In the genomic region with DNA sequence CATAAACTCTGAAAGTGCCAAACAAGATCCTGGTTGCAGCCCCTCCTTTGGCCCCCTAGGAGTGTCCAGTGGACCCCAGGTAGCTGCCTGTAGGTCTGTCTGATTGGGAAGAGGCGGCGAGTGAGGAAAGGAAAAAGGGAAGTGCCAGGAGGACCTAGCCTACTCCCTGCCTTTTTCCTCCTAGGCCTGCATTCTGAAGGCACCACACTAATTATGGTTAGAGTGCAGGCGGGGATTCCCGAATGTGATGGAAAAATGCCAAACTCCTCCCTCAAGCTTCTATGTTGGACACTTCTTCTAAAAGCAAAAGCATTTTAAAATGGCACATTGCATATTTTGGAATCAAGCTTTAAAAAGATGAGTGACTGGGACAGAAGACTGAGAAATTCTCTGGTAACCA, we compare ENCODE assay signal across 10 cellular contexts.
DNase-seq lines count a peak whose midpoint lies in the region; ATAC-seq and TF ChIP-seq lines count a peak whose summit lies in the region.
"Had no signal": no experiment of that assay in that cellular context is flagged by ENCODE, and none has a peak within 500 bp of the region (broad histone marks: within the 10 kb centered on the region; RNA-seq: fewer than 3 reads in every experiment).

No MANE protein-coding gene starts in this region.

- no peak overlapping the region for H3K4me3 Mint-ChIP-seq in activated CD4-positive, alpha-beta memory T cell treated with anti-CD3 and anti-CD28 coated beads, Interleukin-2, amount 10 ng/mL, durations not matched to agents 7 days and 5 days
- H3K4me3 Mint-ChIP-seq: activated CD8-positive, alpha-beta memory T cell treated with anti-CD3 and anti-CD28 coated beads, Interleukin-2, amount 10 ng/mL, durations not matched to agents 7 days and 5 days; IgD-negative memory B cell had no signal

- TF ChIP-seq CTCF in coronary artery (IDR thresholded peaks at IDR 0.05) = no peak

- no peak overlapping the region for H3K27ac Mint-ChIP-seq in activated CD4-positive, alpha-beta memory T cell treated with anti-CD3 and anti-CD28 coated beads, Interleukin-2, amount 10 ng/mL, durations not matched to agents 7 days and 5 days
- H3K27ac Mint-ChIP-seq: activated CD8-positive, alpha-beta memory T cell treated with anti-CD3 and anti-CD28 coated beads, Interleukin-2, amount 10 ng/mL, durations not matched to agents 7 days and 5 days; IgD-negative memory B cell had no signal

- peak overlapping the region; percentile 45 for H3K4me3 ChIP-seq in coronary artery

- H3K27me3 Mint-ChIP-seq in activated CD4-positive, alpha-beta memory T cell treated with anti-CD3 and anti-CD28 coated beads, Interleukin-2, amount 10 ng/mL, durations not matched to agents 7 days and 5 days = peaks cover 8% of the 10 kb centered on the region

- H3K9me3 Mint-ChIP-seq in activated CD4-positive, alpha-beta memory T cell treated with anti-CD3 and anti-CD28 coated beads, Interleukin-2, amount 10 ng/mL, durations not matched to agents 7 days and 5 days = peaks cover 2% of the 10 kb centered on the region

- H3K36me3 Mint-ChIP-seq in activated CD4-positive, alpha-beta memory T cell treated with anti-CD3 and anti-CD28 coated beads, Interleukin-2, amount 10 ng/mL, durations not matched to agents 7 days and 5 days (ENCODE audit: low read depth) = no peaks in the 10 kb centered on the region
- H3K36me3 Mint-ChIP-seq: activated CD8-positive, alpha-beta memory T cell treated with anti-CD3 and anti-CD28 coated beads, Interleukin-2, amount 10 ng/mL, durations not matched to agents 7 days and 5 days had no signal

- no peaks in the 10 kb centered on the region for H3K4me1 Mint-ChIP-seq in activated CD4-positive, alpha-beta memory T cell treated with anti-CD3 and anti-CD28 coated beads, Interleukin-2, amount 10 ng/mL, durations not matched to agents 7 days and 5 days
- H3K4me1 Mint-ChIP-seq: activated CD8-positive, alpha-beta memory T cell treated with anti-CD3 and anti-CD28 coated beads, Interleukin-2, amount 10 ng/mL, durations not matched to agents 7 days and 5 days had no signal

- DNase-seq in EH (ENCODE audit: low read depth) = peak; percentile 21
- peak; percentile 94 for DNase-seq in NCI-H69 (lab: John Stamatoyannopoulos, UW)
- no peak for DNase-seq in coronary artery (ENCODE audit: low spot score)
- DNase-seq in myocyte (ENCODE audit: low read depth) = peak; percentile 35
- no peak for DNase-seq in activated CD4-positive, alpha-beta memory T cell treated with anti-CD3 and anti-CD28 coated beads, Interleukin-2, amount 10 ng/mL, durations not matched to agents 7 days and 5 days
- DNase-seq: activated CD8-positive, alpha-beta memory T cell treated with anti-CD3 and anti-CD28 coated beads, Interleukin-2, amount 10 ng/mL, durations not matched to agents 7 days and 5 days had no signal

- no peak overlapping the region for H3K27ac ChIP-seq in coronary artery

- POLR2A ChIA-PET in activated CD4-positive, alpha-beta memory T cell treated with anti-CD3 and anti-CD28 coated beads, Interleukin-2, amount 10 ng/mL, durations not matched to agents 7 days and 5 days (lab: Charles Lee) = no interaction called here

- CTCF ChIA-PET in activated CD4-positive, alpha-beta memory T cell treated with anti-CD3 and anti-CD28 coated beads, Interleukin-2, amount 10 ng/mL, durations not matched to agents 7 days and 5 days (lab: Charles Lee) = no interaction called here

- ATAC-seq in GM21619 (IDR thresholded peaks at IDR 0.05; ENCODE audit: unreplicated experiment) (no peak), HG02610 (IDR thresholded peaks at IDR 0.05; ENCODE audit: unreplicated experiment) (no peak), GM21367 (IDR thresholded peaks at IDR 0.05; ENCODE audit: unreplicated experiment) (no peak)
- ATAC-seq: activated CD8-positive, alpha-beta memory T cell treated with anti-CD3 and anti-CD28 coated beads, Interleukin-2, amount 10 ng/mL, durations not matched to agents 7 days and 5 days had no signal

Comparison
In these comparisons a context has a peak if more than half of its experiments do, and no peak if none do; other contexts are left out.
1. DNase-seq: peak in EH (single experiment), NCI-H69 (single experiment) and myocyte (single experiment); none in coronary artery (single experiment) and activated CD4-positive, alpha-beta memory T cell treated with anti-CD3 and anti-CD28 coated beads, Interleukin-2, amount 10 ng/mL, durations not matched to agents 7 days and 5 days (single experiment).